ENCODE assay signal across 8 cellular contexts in genomic region chr1:92481598-92482403, GRCh38. TPM values are rescaled to one million over a fixed set of nuclear protein-coding genes. Genes with fewer than 3 reads are reported as not detected.
DNase-seq lines count a peak whose midpoint lies in the region; ATAC-seq and TF ChIP-seq lines count a peak whose summit lies in the region.

No MANE protein-coding gene starts in this region.

- POLR2A ChIA-PET in CD8-positive, alpha-beta T cell (lab: Charles Lee) = interaction anchor here (0.7 to 2.1 kb wide), 3 partner anchors 7 to 166 kb away, joined by 3 to 12 read pairs (median 4); no protein-coding TSS in a partner anchor

- no peaks in the 10 kb centered on the region for H3K27me3 ChIP-seq in CD8-positive, alpha-beta T cell (ENCODE audit: insufficient read depth, low read length)
- peaks cover 100% of the 10 kb centered on the region for H3K27me3 ChIP-seq in neural progenitor cell

- no peak for DNase-seq in CD8-positive, alpha-beta T cell
- DNase-seq in endothelial cell (ENCODE audit: low spot score) = peak; percentile 20
- DNase-seq in neural progenitor cell (ENCODE audit: low spot score) = peak; percentile 59
- no peak for DNase-seq in 8988T

- H4K20me1 ChIP-seq in neural progenitor cell (ENCODE audit: low read depth) = peaks cover 49% of the 10 kb centered on the region

- H2AFZ ChIP-seq in neural progenitor cell (replicated peaks) = peak overlapping the region; percentile 73

- H3K27ac ChIP-seq in CD8-positive, alpha-beta T cell (ENCODE audit: low read depth, low read length) = no peak overlapping the region
- peak overlapping the region; percentile 98 for H3K27ac ChIP-seq in KOPT-K1 (ENCODE audit: low read depth, low read length, poor library complexity, severe bottlenecking)
- no peak overlapping the region for H3K27ac ChIP-seq in neural progenitor cell

- no peaks in the 10 kb centered on the region for H3K36me3 ChIP-seq in CD8-positive, alpha-beta T cell (ENCODE audit: insufficient read depth, low read length)
- peaks cover 61% of the 10 kb centered on the region for H3K36me3 ChIP-seq in KOPT-K1 (ENCODE audit: insufficient read depth, low read length)
- no peaks in the 10 kb centered on the region for H3K36me3 ChIP-seq in neural progenitor cell

- peak overlapping the region; percentile 64 for H3K27ac Mint-ChIP-seq in CD8-positive, alpha-beta T cell
- H3K27ac Mint-ChIP-seq in endothelial cell (ENCODE audit: unreplicated experiment) (no peak overlapping the region), neural progenitor cell (no peak overlapping the region)

- peaks cover 41% of the 10 kb centered on the region for H3K4me1 Mint-ChIP-seq in CD8-positive, alpha-beta T cell (ENCODE audit: low read depth)
- H3K4me1 Mint-ChIP-seq in endothelial cell (ENCODE audit: unreplicated experiment) (peaks cover 35% of the 10 kb centered on the region), neural progenitor cell (peaks cover 36% of the 10 kb centered on the region)

- no peaks in the 10 kb centered on the region for H3K27me3 Mint-ChIP-seq in CD8-positive, alpha-beta T cell (ENCODE audit: low read depth)
- peaks cover 44% of the 10 kb centered on the region for H3K27me3 Mint-ChIP-seq in endothelial cell (ENCODE audit: unreplicated experiment)
- H3K27me3 Mint-ChIP-seq in neural progenitor cell (ENCODE audit: insufficient read depth, low read depth) = peaks cover 77% of the 10 kb centered on the region

- H3K79me2 ChIP-seq in neural progenitor cell (ENCODE audit: low read depth) = no peaks in the 10 kb centered on the region

- no peak for TF ChIP-seq CTCF in CD8-positive, alpha-beta T cell (IDR thresholded peaks at IDR 0.05)
- TF ChIP-seq CTCF in endothelial cell (IDR thresholded peaks at IDR 0.05; ENCODE audit: unreplicated experiment) = no peak
- no peak for TF ChIP-seq CTCF in neural progenitor cell (IDR thresholded peaks at IDR 0.05)

- peak overlapping the region; percentile 94 for H3K4me2 ChIP-seq in neural progenitor cell

- H3F3A ChIP-seq in neural progenitor cell (ENCODE audit: low read depth) = peaks cover 25% of the 10 kb centered on the region

- no peaks in the 10 kb centered on the region for H3K9me3 Mint-ChIP-seq in CD8-positive, alpha-beta T cell
- no peaks in the 10 kb centered on the region for H3K9me3 Mint-ChIP-seq in endothelial cell (ENCODE audit: unreplicated experiment)
- H3K9me3 Mint-ChIP-seq in neural progenitor cell = no peaks in the 10 kb centered on the region

- peaks cover 45% of the 10 kb centered on the region for H3K36me3 Mint-ChIP-seq in CD8-positive, alpha-beta T cell
- H3K36me3 Mint-ChIP-seq in endothelial cell (ENCODE audit: low read depth, unreplicated experiment) = peaks cover 8% of the 10 kb centered on the region
- peaks cover 1% of the 10 kb centered on the region for H3K36me3 Mint-ChIP-seq in neural progenitor cell

- no peaks in the 10 kb centered on the region for H3K9me3 ChIP-seq in CD8-positive, alpha-beta T cell (ENCODE audit: low read length)
- H3K9me3 ChIP-seq in KOPT-K1 (ENCODE audit: insufficient read depth, low read length, poor library complexity, severe bottlenecking) (peaks cover 16% of the 10 kb centered on the region), neural progenitor cell (ENCODE audit: low read depth) (no peaks in the 10 kb centered on the region)

- no peak for ATAC-seq in CD8-positive, alpha-beta T cell
- ATAC-seq in esophagus mucosa (no peak), HG02840 (IDR thresholded peaks at IDR 0.05; ENCODE audit: low FRiP score, unreplicated experiment) (no peak), HG03097 (IDR thresholded peaks at IDR 0.05; ENCODE audit: low FRiP score, unreplicated experiment) (no peak)

- H3K4me1 ChIP-seq in CD8-positive, alpha-beta T cell (ENCODE audit: insufficient read depth, low read length) = peaks cover 42% of the 10 kb centered on the region
- H3K4me1 ChIP-seq in neural progenitor cell = peaks cover 56% of the 10 kb centered on the region

- H3K4me3 ChIP-seq in CD8-positive, alpha-beta T cell (ENCODE audit: low read depth, low read length) = peak overlapping the region; percentile 94
- H3K4me3 ChIP-seq in neural progenitor cell = peak overlapping the region; percentile 52

- H3K4me3 Mint-ChIP-seq in CD8-positive, alpha-beta T cell = peak overlapping the region; percentile 95
- H3K4me3 Mint-ChIP-seq in endothelial cell (ENCODE audit: unreplicated experiment) (peak overlapping the region; percentile 78), neural progenitor cell (peak overlapping the region; percentile 78)

- CTCF ChIA-PET in CD8-positive, alpha-beta T cell (lab: Charles Lee) = interaction anchor here (0.8 to 7.1 kb wide), 8 partner anchors 10 to 172 kb away, joined by 3 to 54 read pairs (median 4); no protein-coding TSS in a partner anchor

- intact Hi-C loops in CD8-positive, alpha-beta T cell (cut with DNase I, micrococcal nuclease) = loop anchor here (5.0 to 10.0 kb wide), 4 partner anchors 170 to 1457 kb away; partner anchors contain the start of gene ZNF644 (in 1 of the 2)

- no peak overlapping the region for H3K9ac ChIP-seq in neural progenitor cell

RNA-seq across cellular contexts. Expression of gene GFI1, which starts 4.9 kb away (rescaled TPM):
- total RNA-seq in CD8-positive, alpha-beta T cell = 10 to 100 TPM; 30.6 to 32.6 TPM
- total RNA-seq in endothelial cell (ENCODE audit: unreplicated experiment) (0.26 TPM), neural progenitor cell (ENCODE audit: low replicate concordance) (0.12 TPM in 1 of 2 replicates, not detected in the other), esophagus mucosa (0.24 TPM)

Comparison
In these comparisons a context has a peak if more than half of its experiments do, and no peak if none do; other contexts are left out.
1. DNase-seq: peak in endothelial cell (single experiment) and neural progenitor cell (single experiment); none in CD8-positive, alpha-beta T cell (0 of 7) and 8988T (single experiment).
2. RNA of gene GFI1, which starts 4.9 kb away (total RNA-seq): 30.6 to 32.6 TPM in CD8-positive, alpha-beta T cell; 0.26 TPM in endothelial cell (single experiment), 0.24 TPM in esophagus mucosa (single experiment) and 0.12 TPM in neural progenitor cell; every median in the first group is over 10 times any median in the second.
3. Peak in every context shown above with its lines, with median percentiles within 50 percentile points of each other: H3K4me3 Mint-ChIP-seq.